In the genomic region with DNA sequence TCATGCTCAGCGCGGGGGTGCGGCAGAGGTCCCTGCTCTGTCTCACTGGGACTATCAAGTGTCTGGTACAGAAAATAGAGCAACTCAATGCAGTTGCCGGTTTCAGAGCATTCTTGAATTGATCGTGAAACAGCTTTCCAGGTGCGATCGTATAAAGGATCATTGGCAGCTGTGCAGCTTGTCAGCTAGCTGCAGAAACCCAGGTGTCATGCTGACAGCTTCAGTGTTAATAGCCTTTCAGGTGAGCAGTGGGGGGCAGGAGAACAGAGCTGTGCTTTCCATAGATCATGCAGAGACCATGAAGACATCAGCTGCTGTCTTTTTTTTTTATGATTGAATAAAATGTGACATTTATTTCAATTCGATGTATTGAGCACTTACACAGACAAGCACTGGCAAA, we compare ENCODE assay signal across 2 cellular contexts.
TF ChIP-seq lines count a peak whose summit lies in the region.

No MANE protein-coding gene starts in this region.

TF ChIP-seq in GM23338, 12 proteins besides CTCF, POLR2A, EP300 and RAD21 (continued from another document):
- TF ChIP-seq, protein P1, sequence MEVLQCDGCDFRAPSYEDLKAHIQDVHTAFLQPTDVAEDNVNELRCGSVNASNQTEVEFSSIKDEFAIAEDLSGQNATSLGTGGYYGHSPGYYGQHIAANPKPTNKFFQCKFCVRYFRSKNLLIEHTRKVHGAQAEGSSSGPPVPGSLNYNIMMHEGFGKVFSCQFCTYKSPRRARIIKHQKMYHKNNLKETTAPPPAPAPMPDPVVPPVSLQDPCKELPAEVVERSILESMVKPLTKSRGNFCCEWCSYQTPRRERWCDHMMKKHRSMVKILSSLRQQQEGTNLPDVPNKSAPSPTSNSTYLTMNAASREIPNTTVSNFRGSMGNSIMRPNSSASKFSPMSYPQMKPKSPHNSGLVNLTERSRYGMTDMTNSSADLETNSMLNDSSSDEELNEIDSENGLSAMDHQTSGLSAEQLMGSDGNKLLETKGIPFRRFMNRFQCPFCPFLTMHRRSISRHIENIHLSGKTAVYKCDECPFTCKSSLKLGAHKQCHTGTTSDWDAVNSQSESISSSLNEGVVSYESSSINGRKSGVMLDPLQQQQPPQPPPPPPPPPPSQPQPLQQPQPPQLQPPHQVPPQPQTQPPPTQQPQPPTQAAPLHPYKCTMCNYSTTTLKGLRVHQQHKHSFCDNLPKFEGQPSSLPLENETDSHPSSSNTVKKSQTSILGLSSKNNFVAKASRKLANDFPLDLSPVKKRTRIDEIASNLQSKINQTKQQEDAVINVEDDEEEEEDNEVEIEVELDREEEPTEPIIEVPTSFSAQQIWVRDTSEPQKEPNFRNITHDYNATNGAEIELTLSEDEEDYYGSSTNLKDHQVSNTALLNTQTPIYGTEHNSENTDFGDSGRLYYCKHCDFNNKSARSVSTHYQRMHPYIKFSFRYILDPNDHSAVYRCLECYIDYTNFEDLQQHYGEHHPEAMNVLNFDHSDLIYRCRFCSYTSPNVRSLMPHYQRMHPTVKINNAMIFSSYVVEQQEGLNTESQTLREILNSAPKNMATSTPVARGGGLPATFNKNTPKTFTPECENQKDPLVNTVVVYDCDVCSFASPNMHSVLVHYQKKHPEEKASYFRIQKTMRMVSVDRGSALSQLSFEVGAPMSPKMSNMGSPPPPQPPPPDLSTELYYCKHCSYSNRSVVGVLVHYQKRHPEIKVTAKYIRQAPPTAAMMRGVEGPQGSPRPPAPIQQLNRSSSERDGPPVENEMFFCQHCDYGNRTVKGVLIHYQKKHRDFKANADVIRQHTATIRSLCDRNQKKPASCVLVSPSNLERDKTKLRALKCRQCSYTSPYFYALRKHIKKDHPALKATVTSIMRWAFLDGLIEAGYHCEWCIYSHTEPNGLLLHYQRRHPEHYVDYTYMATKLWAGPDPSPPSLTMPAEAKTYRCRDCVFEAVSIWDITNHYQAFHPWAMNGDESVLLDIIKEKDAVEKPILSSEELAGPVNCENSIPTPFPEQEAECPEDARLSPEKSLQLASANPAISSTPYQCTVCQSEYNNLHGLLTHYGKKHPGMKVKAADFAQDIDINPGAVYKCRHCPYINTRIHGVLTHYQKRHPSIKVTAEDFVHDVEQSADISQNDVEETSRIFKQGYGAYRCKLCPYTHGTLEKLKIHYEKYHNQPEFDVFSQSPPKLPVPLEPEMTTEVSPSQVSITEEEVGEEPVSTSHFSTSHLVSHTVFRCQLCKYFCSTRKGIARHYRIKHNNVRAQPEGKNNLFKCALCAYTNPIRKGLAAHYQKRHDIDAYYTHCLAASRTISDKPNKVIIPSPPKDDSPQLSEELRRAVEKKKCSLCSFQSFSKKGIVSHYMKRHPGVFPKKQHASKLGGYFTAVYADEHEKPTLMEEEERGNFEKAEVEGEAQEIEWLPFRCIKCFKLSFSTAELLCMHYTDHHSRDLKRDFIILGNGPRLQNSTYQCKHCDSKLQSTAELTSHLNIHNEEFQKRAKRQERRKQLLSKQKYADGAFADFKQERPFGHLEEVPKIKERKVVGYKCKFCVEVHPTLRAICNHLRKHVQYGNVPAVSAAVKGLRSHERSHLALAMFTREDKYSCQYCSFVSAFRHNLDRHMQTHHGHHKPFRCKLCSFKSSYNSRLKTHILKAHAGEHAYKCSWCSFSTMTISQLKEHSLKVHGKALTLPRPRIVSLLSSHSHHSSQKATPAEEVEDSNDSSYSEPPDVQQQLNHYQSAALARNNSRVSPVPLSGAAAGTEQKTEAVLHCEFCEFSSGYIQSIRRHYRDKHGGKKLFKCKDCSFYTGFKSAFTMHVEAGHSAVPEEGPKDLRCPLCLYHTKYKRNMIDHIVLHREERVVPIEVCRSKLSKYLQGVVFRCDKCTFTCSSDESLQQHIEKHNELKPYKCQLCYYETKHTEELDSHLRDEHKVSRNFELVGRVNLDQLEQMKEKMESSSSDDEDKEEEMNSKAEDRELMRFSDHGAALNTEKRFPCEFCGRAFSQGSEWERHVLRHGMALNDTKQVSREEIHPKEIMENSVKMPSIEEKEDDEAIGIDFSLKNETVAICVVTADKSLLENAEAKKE (CRISPR knock-in tag; IDR thresholded peaks at IDR 0.05): no peak
- TF ChIP-seq, protein P2, sequence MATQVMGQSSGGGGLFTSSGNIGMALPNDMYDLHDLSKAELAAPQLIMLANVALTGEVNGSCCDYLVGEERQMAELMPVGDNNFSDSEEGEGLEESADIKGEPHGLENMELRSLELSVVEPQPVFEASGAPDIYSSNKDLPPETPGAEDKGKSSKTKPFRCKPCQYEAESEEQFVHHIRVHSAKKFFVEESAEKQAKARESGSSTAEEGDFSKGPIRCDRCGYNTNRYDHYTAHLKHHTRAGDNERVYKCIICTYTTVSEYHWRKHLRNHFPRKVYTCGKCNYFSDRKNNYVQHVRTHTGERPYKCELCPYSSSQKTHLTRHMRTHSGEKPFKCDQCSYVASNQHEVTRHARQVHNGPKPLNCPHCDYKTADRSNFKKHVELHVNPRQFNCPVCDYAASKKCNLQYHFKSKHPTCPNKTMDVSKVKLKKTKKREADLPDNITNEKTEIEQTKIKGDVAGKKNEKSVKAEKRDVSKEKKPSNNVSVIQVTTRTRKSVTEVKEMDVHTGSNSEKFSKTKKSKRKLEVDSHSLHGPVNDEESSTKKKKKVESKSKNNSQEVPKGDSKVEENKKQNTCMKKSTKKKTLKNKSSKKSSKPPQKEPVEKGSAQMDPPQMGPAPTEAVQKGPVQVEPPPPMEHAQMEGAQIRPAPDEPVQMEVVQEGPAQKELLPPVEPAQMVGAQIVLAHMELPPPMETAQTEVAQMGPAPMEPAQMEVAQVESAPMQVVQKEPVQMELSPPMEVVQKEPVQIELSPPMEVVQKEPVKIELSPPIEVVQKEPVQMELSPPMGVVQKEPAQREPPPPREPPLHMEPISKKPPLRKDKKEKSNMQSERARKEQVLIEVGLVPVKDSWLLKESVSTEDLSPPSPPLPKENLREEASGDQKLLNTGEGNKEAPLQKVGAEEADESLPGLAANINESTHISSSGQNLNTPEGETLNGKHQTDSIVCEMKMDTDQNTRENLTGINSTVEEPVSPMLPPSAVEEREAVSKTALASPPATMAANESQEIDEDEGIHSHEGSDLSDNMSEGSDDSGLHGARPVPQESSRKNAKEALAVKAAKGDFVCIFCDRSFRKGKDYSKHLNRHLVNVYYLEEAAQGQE (IDR thresholded peaks at IDR 0.05; ENCODE audit: unreplicated experiment): no peak
- TF ChIP-seq EZH2 (IDR thresholded peaks at IDR 0.05; ENCODE audit: low read depth, unreplicated experiment) (no peak), ZNF331 (CRISPR knock-in tag; IDR thresholded peaks at IDR 0.05; ENCODE audit: low read depth) (no peak), EZH2phosphoT487 (IDR thresholded peaks at IDR 0.05; ENCODE audit: unreplicated experiment) (no peak), STAT1 (IDR thresholded peaks at IDR 0.05; ENCODE audit: unreplicated experiment) (no peak)

TF ChIP-seq in GM12878, 131 proteins besides CTCF, POLR2A, EP300 and RAD21 (continued from another document):
- TF ChIP-seq, protein P3, sequence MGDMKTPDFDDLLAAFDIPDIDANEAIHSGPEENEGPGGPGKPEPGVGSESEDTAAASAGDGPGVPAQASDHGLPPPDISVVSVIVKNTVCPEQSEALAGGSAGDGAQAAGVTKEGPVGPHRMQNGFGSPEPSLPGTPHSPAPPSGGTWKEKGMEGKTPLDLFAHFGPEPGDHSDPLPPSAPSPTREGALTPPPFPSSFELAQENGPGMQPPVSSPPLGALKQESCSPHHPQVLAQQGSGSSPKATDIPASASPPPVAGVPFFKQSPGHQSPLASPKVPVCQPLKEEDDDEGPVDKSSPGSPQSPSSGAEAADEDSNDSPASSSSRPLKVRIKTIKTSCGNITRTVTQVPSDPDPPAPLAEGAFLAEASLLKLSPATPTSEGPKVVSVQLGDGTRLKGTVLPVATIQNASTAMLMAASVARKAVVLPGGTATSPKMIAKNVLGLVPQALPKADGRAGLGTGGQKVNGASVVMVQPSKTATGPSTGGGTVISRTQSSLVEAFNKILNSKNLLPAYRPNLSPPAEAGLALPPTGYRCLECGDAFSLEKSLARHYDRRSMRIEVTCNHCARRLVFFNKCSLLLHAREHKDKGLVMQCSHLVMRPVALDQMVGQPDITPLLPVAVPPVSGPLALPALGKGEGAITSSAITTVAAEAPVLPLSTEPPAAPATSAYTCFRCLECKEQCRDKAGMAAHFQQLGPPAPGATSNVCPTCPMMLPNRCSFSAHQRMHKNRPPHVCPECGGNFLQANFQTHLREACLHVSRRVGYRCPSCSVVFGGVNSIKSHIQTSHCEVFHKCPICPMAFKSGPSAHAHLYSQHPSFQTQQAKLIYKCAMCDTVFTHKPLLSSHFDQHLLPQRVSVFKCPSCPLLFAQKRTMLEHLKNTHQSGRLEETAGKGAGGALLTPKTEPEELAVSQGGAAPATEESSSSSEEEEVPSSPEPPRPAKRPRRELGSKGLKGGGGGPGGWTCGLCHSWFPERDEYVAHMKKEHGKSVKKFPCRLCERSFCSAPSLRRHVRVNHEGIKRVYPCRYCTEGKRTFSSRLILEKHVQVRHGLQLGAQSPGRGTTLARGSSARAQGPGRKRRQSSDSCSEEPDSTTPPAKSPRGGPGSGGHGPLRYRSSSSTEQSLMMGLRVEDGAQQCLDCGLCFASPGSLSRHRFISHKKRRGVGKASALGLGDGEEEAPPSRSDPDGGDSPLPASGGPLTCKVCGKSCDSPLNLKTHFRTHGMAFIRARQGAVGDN (IDR thresholded peaks at IDR 0.05): no peak
- TF ChIP-seq, protein P4, sequence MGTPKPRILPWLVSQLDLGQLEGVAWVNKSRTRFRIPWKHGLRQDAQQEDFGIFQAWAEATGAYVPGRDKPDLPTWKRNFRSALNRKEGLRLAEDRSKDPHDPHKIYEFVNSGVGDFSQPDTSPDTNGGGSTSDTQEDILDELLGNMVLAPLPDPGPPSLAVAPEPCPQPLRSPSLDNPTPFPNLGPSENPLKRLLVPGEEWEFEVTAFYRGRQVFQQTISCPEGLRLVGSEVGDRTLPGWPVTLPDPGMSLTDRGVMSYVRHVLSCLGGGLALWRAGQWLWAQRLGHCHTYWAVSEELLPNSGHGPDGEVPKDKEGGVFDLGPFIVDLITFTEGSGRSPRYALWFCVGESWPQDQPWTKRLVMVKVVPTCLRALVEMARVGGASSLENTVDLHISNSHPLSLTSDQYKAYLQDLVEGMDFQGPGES (IDR thresholded peaks at IDR 0.05): no peak
- no peak for TF ChIP-seq SREBF1 (IDR thresholded peaks at IDR 0.05; ENCODE audit: low read length)
- no peak for TF ChIP-seq WRNIP1 (IDR thresholded peaks at IDR 0.05; ENCODE audit: borderline replicate concordance, low read depth, low read length)
- TF ChIP-seq IKZF2 (IDR thresholded peaks at IDR 0.05): no peak
- TF ChIP-seq FOXM1 (IDR thresholded peaks at IDR 0.05; ENCODE audit: low read depth, low read length): no peak
- 0 out of 2 replicates have a peak, but pooled peaks have one; percentile 19 for TF ChIP-seq TCF12 (IDR thresholded peaks at IDR 0.05; ENCODE audit: low read depth, low read length)
